In the genomic region with DNA sequence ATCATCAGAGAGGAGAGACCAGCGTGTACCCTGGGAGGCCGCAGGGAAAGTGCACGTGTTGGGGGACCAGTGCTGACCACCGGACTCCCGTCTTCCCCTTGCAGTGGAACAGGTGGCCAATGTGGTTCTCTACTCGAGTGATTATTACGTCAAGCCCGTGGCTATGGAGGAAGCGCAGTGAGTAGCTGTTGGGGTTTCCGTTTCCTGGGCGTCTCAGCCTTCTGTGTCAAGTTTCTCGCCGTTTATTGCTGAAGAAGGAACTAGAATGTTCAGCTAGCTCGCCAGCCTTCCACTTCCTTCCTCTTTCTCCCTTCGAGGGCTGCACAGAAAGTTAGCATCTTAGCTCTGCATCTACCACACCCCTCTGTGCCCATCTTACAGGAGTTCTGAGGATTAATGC, we compare ENCODE assay signal across 8 cellular contexts. TPM values are rescaled to one million over a fixed set of nuclear protein-coding genes. Genes with fewer than 3 reads are reported as not detected.
DNase-seq lines count a peak whose midpoint lies in the region; ATAC-seq, FAIRE-seq and TF ChIP-seq lines count a peak whose summit lies in the region.

No MANE protein-coding gene starts in this region.

- no peaks in the 10 kb centered on the region for H3K36me3 ChIP-seq in SK-N-SH (replicated peaks in 1 of 2; ENCODE audit: control insufficient read depth in 1 of 2, insufficient read depth in 2 of 2, low read length in 1 of 2)

- H3K27ac ChIP-seq in SK-N-SH (ENCODE audit: low read depth in 2 of 2, low read length in 1 of 2): no peak overlapping the region

- no peaks in the 10 kb centered on the region for H4K20me1 ChIP-seq in SK-N-SH (ENCODE audit: insufficient read depth)

- no peaks in the 10 kb centered on the region for H3K9me3 ChIP-seq in SK-N-SH

- no peak for TF ChIP-seq CTCF in SK-N-SH (IDR thresholded peaks at IDR 0.05)

- H3K9ac ChIP-seq in SK-N-SH: no peak overlapping the region

- no peak overlapping the region for H2AFZ ChIP-seq in SK-N-SH (ENCODE audit: low read depth)

- no peaks in the 10 kb centered on the region for H3F3A ChIP-seq in SK-N-SH (replicated peaks; ENCODE audit: insufficient read depth)

- peak; percentile 63 for DNase-seq in activated CD4-positive, CD25-positive, alpha-beta regulatory T cell treated with anti-CD3 and anti-CD28 coated beads, Interleukin-2, amount 50 U/mL, for 72 hours
- DNase-seq in effector CD8-positive, alpha-beta T cell (lab: John Stamatoyannopoulos, UW): peak; percentile 43
- DNase-seq in stimulated activated CD4-positive, alpha-beta T cell treated with anti-CD3 and anti-CD28 coated beads, Interleukin-12 subunit alpha, Interleukin-12 subunit beta, amount 100 ng/mL, for 48 hours (ENCODE audit: low read depth in 2 of 3, low spot score in 1 of 3): peak; percentile 26 to 45 (median 27)
- DNase-seq in urothelium cell line (ENCODE audit: low spot score) (no peak), NCI-H345 (lab: John Stamatoyannopoulos, UW) (no peak), SK-N-SH (no peak)

- no peak for FAIRE-seq in urothelium cell line (lab: Jason Lieb, UNC)

- no peak for TF ChIP-seq RAD21 in SK-N-SH (IDR thresholded peaks at IDR 0.05; ENCODE audit: low read length)

- no peaks in the 10 kb centered on the region for H3K79me2 ChIP-seq in SK-N-SH (ENCODE audit: insufficient read depth)

- H3K4me3 ChIP-seq in SK-N-SH (ENCODE audit: low read depth in 2 of 2, low read length in 1 of 2): no peak overlapping the region

- POLR2A ChIA-PET in SK-N-SH (lab: Yijun Ruan, JAX): no interaction called here

- 91% methylated on average over 15 of the region's 15 CpGs for WGBS in SK-N-SH (ENCODE audit: low lambda C conversion rate)

- no peak for TF ChIP-seq EP300 in SK-N-SH (IDR thresholded peaks at IDR 0.05; ENCODE audit: borderline replicate concordance in 1 of 2, low read depth in 1 of 2, low read length in 1 of 2)

- no peak overlapping the region for H3K4me2 ChIP-seq in SK-N-SH

- H3K9me2 ChIP-seq in SK-N-SH: no peaks in the 10 kb centered on the region

- peak; percentile 87 for ATAC-seq in GM19328 (IDR thresholded peaks at IDR 0.05; ENCODE audit: unreplicated experiment)
- ATAC-seq in HG03378 (IDR thresholded peaks at IDR 0.05; ENCODE audit: unreplicated experiment): peak; percentile 89

- CTCF ChIA-PET in SK-N-SH (lab: Yijun Ruan, JAX): no interaction called here

- H3K4me1 ChIP-seq in SK-N-SH (ENCODE audit: control insufficient read depth in 1 of 2, insufficient read depth in 2 of 2, low read depth in 1 of 2, low read length in 1 of 2): peaks cover 0 to 7% of the 10 kb centered on the region in 2 experiments; a peak in 2 of 4 replicates

- H3K27me3 ChIP-seq in SK-N-SH (ENCODE audit: insufficient read depth): no peaks in the 10 kb centered on the region

TF ChIP-seq in SK-N-SH, 30 proteins besides CTCF, POLR2A, EP300 and RAD21:
- TF ChIP-seq YY1 (IDR thresholded peaks at IDR 0.05; ENCODE audit: low read depth): no peak
- TF ChIP-seq GABPA (IDR thresholded peaks at IDR 0.05; ENCODE audit: low read depth): no peak
- TF ChIP-seq RXRA (IDR thresholded peaks at IDR 0.05; ENCODE audit: borderline replicate concordance, low read depth): no peak
- TF ChIP-seq JUND (IDR thresholded peaks at IDR 0.05): no peak
- TF ChIP-seq EZH2phosphoT487 (IDR thresholded peaks at IDR 0.05; ENCODE audit: borderline replicate concordance, low read depth): no peak
- no peak for TF ChIP-seq SIN3A (IDR thresholded peaks at IDR 0.05; ENCODE audit: borderline replicate concordance, low read depth, low read length)
- TF ChIP-seq, protein P1, sequence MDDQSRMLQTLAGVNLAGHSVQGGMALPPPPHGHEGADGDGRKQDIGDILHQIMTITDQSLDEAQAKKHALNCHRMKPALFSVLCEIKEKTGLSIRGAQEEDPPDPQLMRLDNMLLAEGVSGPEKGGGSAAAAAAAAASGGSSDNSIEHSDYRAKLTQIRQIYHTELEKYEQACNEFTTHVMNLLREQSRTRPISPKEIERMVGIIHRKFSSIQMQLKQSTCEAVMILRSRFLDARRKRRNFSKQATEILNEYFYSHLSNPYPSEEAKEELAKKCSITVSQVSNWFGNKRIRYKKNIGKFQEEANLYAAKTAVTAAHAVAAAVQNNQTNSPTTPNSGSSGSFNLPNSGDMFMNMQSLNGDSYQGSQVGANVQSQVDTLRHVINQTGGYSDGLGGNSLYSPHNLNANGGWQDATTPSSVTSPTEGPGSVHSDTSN (IDR thresholded peaks at IDR 0.05): no peak
- TF ChIP-seq NFIC (IDR thresholded peaks at IDR 0.05; ENCODE audit: borderline replicate concordance): no peak
- TF ChIP-seq, protein P2, sequence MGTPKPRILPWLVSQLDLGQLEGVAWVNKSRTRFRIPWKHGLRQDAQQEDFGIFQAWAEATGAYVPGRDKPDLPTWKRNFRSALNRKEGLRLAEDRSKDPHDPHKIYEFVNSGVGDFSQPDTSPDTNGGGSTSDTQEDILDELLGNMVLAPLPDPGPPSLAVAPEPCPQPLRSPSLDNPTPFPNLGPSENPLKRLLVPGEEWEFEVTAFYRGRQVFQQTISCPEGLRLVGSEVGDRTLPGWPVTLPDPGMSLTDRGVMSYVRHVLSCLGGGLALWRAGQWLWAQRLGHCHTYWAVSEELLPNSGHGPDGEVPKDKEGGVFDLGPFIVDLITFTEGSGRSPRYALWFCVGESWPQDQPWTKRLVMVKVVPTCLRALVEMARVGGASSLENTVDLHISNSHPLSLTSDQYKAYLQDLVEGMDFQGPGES (IDR thresholded peaks at IDR 0.05; ENCODE audit: low read depth, low read length): no peak
- no peak for TF ChIP-seq TEAD4 (IDR thresholded peaks at IDR 0.05; ENCODE audit: borderline replicate concordance, insufficient read depth)
- no peak for TF ChIP-seq SMC3 (IDR thresholded peaks at IDR 0.05; ENCODE audit: low read depth, low read length)

RNA-seq across cellular contexts. Expression of a gene that starts 22.8 kb away (rescaled TPM):
- polyA plus RNA-seq in SK-N-SH (2012; rRNA removed): 17.7 and 21.7 TPM in 2 replicates
- 8.0 and 10.4 TPM in 2 replicates for polyA plus RNA-seq in SK-N-SH (2012; cell fraction: cytosol; rRNA removed)
- polyA plus RNA-seq in SK-N-SH (2012; cell fraction: nucleus; rRNA removed): 75.5 and 81.2 TPM in 2 replicates

RNA-seq across cellular contexts. Expression of a gene that starts 23.9 kb away (rescaled TPM):
- polyA plus RNA-seq in SK-N-SH (2012; rRNA removed): not detected in 2 replicates
- 0.09 TPM in 1 of 2 replicates, not detected in the other for polyA plus RNA-seq in SK-N-SH (2012; cell fraction: cytosol; rRNA removed)
- polyA plus RNA-seq in SK-N-SH (2012; cell fraction: nucleus; rRNA removed): not detected in 2 replicates

Comparison
In these comparisons a context has a peak if more than half of its experiments do, and no peak if none do; other contexts are left out.
1. DNase-seq: peak in activated CD4-positive, CD25-positive, alpha-beta regulatory T cell treated with anti-CD3 and anti-CD28 coated beads, Interleukin-2, amount 50 U/mL, for 72 hours (single experiment), effector CD8-positive, alpha-beta T cell (single experiment) and stimulated activated CD4-positive, alpha-beta T cell treated with anti-CD3 and anti-CD28 coated beads, Interleukin-12 subunit alpha, Interleukin-12 subunit beta, amount 100 ng/mL, for 48 hours (3 of 3); none in urothelium cell line (single experiment), NCI-H345 (single experiment) and SK-N-SH (single experiment).